ENCODE assay signal across 8 cellular contexts in genomic region chr17:76547183-76547641, GRCh38. TPM values are rescaled to one million over a fixed set of nuclear protein-coding genes. Genes with fewer than 3 reads are reported as not detected.
DNase-seq lines count a peak whose midpoint lies in the region; ATAC-seq lines count a peak whose summit lies in the region.

No MANE protein-coding gene starts in this region.

- peak overlapping the region; percentile 98 to 99 for H2BK12ac ChIP-seq in mesenchymal stem cell (ENCODE audit: low read length in 2 of 2)

- peak overlapping the region in 1 of 2 experiments; percentile 11 for H3K23ac ChIP-seq in mesenchymal stem cell (ENCODE audit: low read length in 2 of 2)

- H3K18ac ChIP-seq in mesenchymal stem cell (ENCODE audit: low read depth in 1 of 2, low read length in 2 of 2): peak overlapping the region; percentile 75 to 97

- no peak overlapping the region for H3K4me2 ChIP-seq in mesenchymal stem cell (ENCODE audit: low read length, poor library complexity, severe bottlenecking)

- H3K4me3 ChIP-seq in effector memory CD4-positive, alpha-beta T cell (ENCODE audit: insufficient read depth, low read depth, low read length, poor library complexity, severe bottlenecking): no peak overlapping the region
- no peak overlapping the region for H3K4me3 ChIP-seq in mesenchymal stem cell (ENCODE audit: insufficient read depth in 1 of 2, low read depth in 1 of 2, low read length in 2 of 2)
- H3K4me3 ChIP-seq in thymus (ENCODE audit: low read length): no peak overlapping the region

- H2AFZ ChIP-seq in mesenchymal stem cell (ENCODE audit: low read depth, low read length): no peak overlapping the region

- peak in 2 of 3 donors; percentile 36 to 40 for DNase-seq in stimulated activated CD4-positive, alpha-beta T cell treated with anti-CD3 and anti-CD28 coated beads, Interleukin-12 subunit alpha, Interleukin-12 subunit beta, amount 100 ng/mL, for 48 hours (ENCODE audit: low read depth in 2 of 3, low spot score in 1 of 3)
- DNase-seq in stimulated activated CD4-positive, alpha-beta T cell treated with anti-CD3 and anti-CD28 coated beads, Interleukin-4, amount 100 ng/mL, for 1 hour: no peak
- DNase-seq in NCI-H1694 (lab: John Stamatoyannopoulos, UW) (peak; percentile 87), mesenchymal stem cell (peak; percentile 80)
- DNase-seq in activated CD4-positive, alpha-beta T cell treated with anti-CD3 and anti-CD28 coated beads, Interleukin-2, amount 50 U/mL, for 1 hour: peak; percentile 43
- peak in 2 of 3 donors; percentile 20 to 27 for DNase-seq in effector memory CD4-positive, alpha-beta T cell

- H3K27me3 ChIP-seq in effector memory CD4-positive, alpha-beta T cell (replicated peaks; ENCODE audit: control insufficient read depth, insufficient read depth, low read length, poor library complexity, severe bottlenecking): peaks cover 3% of the 10 kb centered on the region
- H3K27me3 ChIP-seq in mesenchymal stem cell (ENCODE audit: control insufficient read depth in 1 of 2, insufficient read depth in 1 of 2, low read length in 2 of 2): peaks cover 0 to 6% of the 10 kb centered on the region in 2 experiments
- peaks cover 7% of the 10 kb centered on the region for H3K27me3 ChIP-seq in thymus (ENCODE audit: control insufficient read depth, insufficient read depth)

- H3K9ac ChIP-seq in mesenchymal stem cell (ENCODE audit: low read length): peak overlapping the region; percentile 64

- peak overlapping the region; percentile 30 for H2BK15ac ChIP-seq in mesenchymal stem cell (ENCODE audit: low read depth, poor library complexity, severe bottlenecking)

- no peak overlapping the region for H2BK5ac ChIP-seq in mesenchymal stem cell (ENCODE audit: low read depth, low read length, poor library complexity, severe bottlenecking)

- peaks cover 7% of the 10 kb centered on the region for H3K4me1 ChIP-seq in effector memory CD4-positive, alpha-beta T cell (ENCODE audit: control insufficient read depth, insufficient read depth, low read length, poor library complexity, severe bottlenecking)
- H3K4me1 ChIP-seq in mesenchymal stem cell (ENCODE audit: control insufficient read depth, insufficient read depth, low read depth, low read length) (peaks cover 36% of the 10 kb centered on the region), thymus (ENCODE audit: control insufficient read depth, insufficient read depth, low read length) (peaks cover 8% of the 10 kb centered on the region)

- H3K14ac ChIP-seq in mesenchymal stem cell (ENCODE audit: low read length in 2 of 2): peak overlapping the region in 1 of 2 experiments; percentile 46

- peak overlapping the region; percentile 12 for H2AK5ac ChIP-seq in mesenchymal stem cell (ENCODE audit: low read length, severe bottlenecking)

- H3K36me3 ChIP-seq in effector memory CD4-positive, alpha-beta T cell (ENCODE audit: control insufficient read depth, insufficient read depth, low read length): no peaks in the 10 kb centered on the region
- peaks cover 2 to 6% of the 10 kb centered on the region in 2 experiments for H3K36me3 ChIP-seq in mesenchymal stem cell (ENCODE audit: control insufficient read depth in 1 of 2, insufficient read depth in 2 of 2, low read depth in 1 of 2, low read length in 2 of 2)
- H3K36me3 ChIP-seq in thymus (ENCODE audit: control insufficient read depth, insufficient read depth): no peaks in the 10 kb centered on the region

- no peak for ATAC-seq in HG03097 (IDR thresholded peaks at IDR 0.05; ENCODE audit: low FRiP score, unreplicated experiment)

- no peaks in the 10 kb centered on the region for H3K79me1 ChIP-seq in mesenchymal stem cell (replicated peaks; ENCODE audit: low read length, poor library complexity, severe bottlenecking)

- no peaks in the 10 kb centered on the region for H3K9me3 ChIP-seq in effector memory CD4-positive, alpha-beta T cell (ENCODE audit: control insufficient read depth, low read length)
- H3K9me3 ChIP-seq in mesenchymal stem cell (ENCODE audit: control insufficient read depth, low read length) (no peaks in the 10 kb centered on the region), thymus (ENCODE audit: control insufficient read depth) (no peaks in the 10 kb centered on the region)

- H3K27ac ChIP-seq in effector memory CD4-positive, alpha-beta T cell (ENCODE audit: insufficient read depth, low read length, poor library complexity, severe bottlenecking): no peak overlapping the region
- H3K27ac ChIP-seq in mesenchymal stem cell (ENCODE audit: low read length, poor library complexity, severe bottlenecking): no peak overlapping the region
- peak overlapping the region; percentile 36 for H3K27ac ChIP-seq in thymus (ENCODE audit: low read depth)

- peak overlapping the region; percentile 24 for H4K8ac ChIP-seq in mesenchymal stem cell (ENCODE audit: low read length)

- 15% methylated on average over 3 of the region's 3 CpGs for WGBS in mesenchymal stem cell
- WGBS in thymus: 10% methylated on average over 3 of the region's 3 CpGs

- peak overlapping the region; percentile 71 for H2BK120ac ChIP-seq in mesenchymal stem cell (ENCODE audit: low read depth, low read length)

- peak overlapping the region; percentile 5 to 62 for H3K4ac ChIP-seq in mesenchymal stem cell (ENCODE audit: low read depth in 1 of 2, low read length in 2 of 2)

- H4K91ac ChIP-seq in mesenchymal stem cell (ENCODE audit: low read length): peak overlapping the region; percentile 95

RNA-seq across cellular contexts. Expression of gene PRCD, which starts 7.4 kb away (rescaled TPM):
- 13.5 TPM for polyA plus RNA-seq in mesenchymal stem cell (2013, experiment 1 of 2)
- 14.0 TPM for polyA plus RNA-seq in mesenchymal stem cell (2013, experiment 2 of 2)
- 16.8 TPM for polyA plus RNA-seq in thymus

RNA-seq across cellular contexts. Expression of gene CYGB, which starts 9.7 kb away (rescaled TPM):
- polyA plus RNA-seq in mesenchymal stem cell (2013, experiment 1 of 2): 313 TPM
- polyA plus RNA-seq in mesenchymal stem cell (2013, experiment 2 of 2): 315 TPM
- 12.1 TPM for polyA plus RNA-seq in thymus

RNA-seq across cellular contexts. Expression of gene ST6GALNAC2, which starts 38.4 kb away (rescaled TPM):
- 0.72 TPM for polyA plus RNA-seq in mesenchymal stem cell (2013, experiment 1 of 2)
- polyA plus RNA-seq in mesenchymal stem cell (2013, experiment 2 of 2): 0.78 TPM
- 4.3 TPM for polyA plus RNA-seq in thymus

RNA-seq across cellular contexts. Expression of gene RHBDF2, which starts 46.0 kb away (rescaled TPM):
- 19.9 TPM for polyA plus RNA-seq in mesenchymal stem cell (2013, experiment 1 of 2)
- 18.4 TPM for polyA plus RNA-seq in mesenchymal stem cell (2013, experiment 2 of 2)
- polyA plus RNA-seq in thymus: 20.6 TPM
